ENCODE assay signal across 9 cellular contexts in the genomic region with DNA sequence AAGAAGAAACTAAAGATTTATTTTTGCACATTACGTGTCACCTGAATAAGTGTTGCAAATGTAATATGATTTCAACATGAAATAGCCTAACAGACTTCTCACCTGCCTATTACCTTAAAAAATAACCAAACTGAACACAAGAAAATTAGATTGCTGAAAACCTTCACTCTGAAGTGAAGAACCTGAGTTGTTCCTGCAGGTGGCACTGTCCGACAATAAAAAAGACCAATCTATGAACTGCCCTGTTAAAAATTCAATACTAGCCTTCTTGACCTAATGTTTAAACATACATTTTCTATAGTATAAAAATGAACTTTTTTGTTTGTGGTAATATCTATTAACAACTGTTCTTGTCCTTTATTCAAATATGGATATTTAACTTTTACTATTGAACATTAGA.
DNase-seq lines count a peak whose midpoint lies in the region; TF ChIP-seq lines count a peak whose summit lies in the region.
"Had no signal": no experiment of that assay in that cellular context is flagged by ENCODE, and none has a peak within 500 bp of the region (broad histone marks: within the 10 kb centered on the region; RNA-seq: fewer than 3 reads in every experiment).

No MANE protein-coding gene starts in this region.

- H3K79me2 ChIP-seq in SU-DHL-6 (ENCODE audit: insufficient read depth, low read length) (no peaks in the 10 kb centered on the region), trophoblast cell (ENCODE audit: control insufficient read depth, insufficient read depth, low read length, poor library complexity) (no peaks in the 10 kb centered on the region)

- H2AFZ ChIP-seq in SU-DHL-6 (ENCODE audit: low read depth, low read length, severe bottlenecking) (no peak overlapping the region), trophoblast cell (ENCODE audit: insufficient read depth, low read length, poor library complexity) (no peak overlapping the region)

- no peaks in the 10 kb centered on the region for H3F3A ChIP-seq in SU-DHL-6 (ENCODE audit: insufficient read depth)

- no peaks in the 10 kb centered on the region for H3K9me2 ChIP-seq in SU-DHL-6 (replicated peaks; ENCODE audit: insufficient read depth, low read length)

- H2AK5ac ChIP-seq in trophoblast cell (ENCODE audit: low read length), result no peak overlapping the region

- H3K27ac ChIP-seq in SU-DHL-6 (ENCODE audit: low read depth, low read length), result no peak overlapping the region
- no peak overlapping the region for H3K27ac ChIP-seq in esophagus squamous epithelium
- no peak overlapping the region for H3K27ac ChIP-seq in trophoblast cell (ENCODE audit: low read depth, low read length)

- peaks cover 0 to 7% (median 0%) of the 10 kb centered on the region in 7 donors for H3K9me3 Mint-ChIP-seq in CD14-positive monocyte
- H3K9me3 Mint-ChIP-seq: memory B cell had no signal

- H4K20me1 ChIP-seq in SU-DHL-6 (ENCODE audit: low read depth, low read length), result no peaks in the 10 kb centered on the region

- no peak overlapping the region for H4K91ac ChIP-seq in trophoblast cell (ENCODE audit: low read depth, low read length)

- no peak overlapping the region for H3K4ac ChIP-seq in trophoblast cell (ENCODE audit: low read depth, low read length)

- no peak overlapping the region for H2BK5ac ChIP-seq in trophoblast cell (ENCODE audit: low read depth, low read length, poor library complexity)

- intact Hi-C loops in CD14-positive monocyte (cut with micrococcal nuclease) (loop anchor here (5.0 kb wide), 1 partner anchor 741 kb away; no protein-coding TSS in a partner anchor), esophagus squamous epithelium (cut with DNase I) (loop anchor here (5.0 kb wide), 1 partner anchor 741 kb away; no protein-coding TSS in a partner anchor)

- H3K27me3 ChIP-seq in SU-DHL-6 (ENCODE audit: low read length), result no peaks in the 10 kb centered on the region
- H3K27me3 ChIP-seq in esophagus squamous epithelium, result no peaks in the 10 kb centered on the region
- H3K27me3 ChIP-seq in trophoblast cell (ENCODE audit: insufficient read depth, low read length), result no peaks in the 10 kb centered on the region

- H2BK120ac ChIP-seq in trophoblast cell (ENCODE audit: insufficient read depth, low read length, poor library complexity), result no peak overlapping the region

- TF ChIP-seq POLR2A in esophagus squamous epithelium (IDR thresholded peaks at IDR 0.05), result no peak

- no peak overlapping the region for H2BK12ac ChIP-seq in trophoblast cell (ENCODE audit: low read length)

- no peak overlapping the region for H3K23ac ChIP-seq in trophoblast cell (ENCODE audit: low read length)

- H4K12ac ChIP-seq in trophoblast cell (ENCODE audit: low read depth, low read length), result no peak overlapping the region

- H3K36me3 Mint-ChIP-seq in CD14-positive monocyte, result no peaks in the 10 kb centered on the region
- H3K36me3 Mint-ChIP-seq: memory B cell had no signal

- H3K4me1 ChIP-seq in esophagus squamous epithelium (no peaks in the 10 kb centered on the region), trophoblast cell (ENCODE audit: control insufficient read depth in 1 of 2, insufficient read depth in 2 of 2, low read length in 2 of 2) (no peaks in the 10 kb centered on the region)

- DNase-seq in CD14-positive monocyte (ENCODE audit: low spot score) (no peak), Kasumi-1 (lab: John Stamatoyannopoulos, UW) (peak; percentile 13 to 44), esophagus squamous epithelium (lab: John Stamatoyannopoulos, UW) (no peak), trophoblast cell (peak; percentile 12 to 69), NCI-H446 treated with DMSO at 0.1 percent for 48 hours (lab: John Stamatoyannopoulos, UW) (no peak), islet precursor cell (no peak)

- no peak overlapping the region for H4K8ac ChIP-seq in trophoblast cell (ENCODE audit: low read depth, low read length)

- no peak overlapping the region for H3K4me3 Mint-ChIP-seq in CD14-positive monocyte
- H3K4me3 Mint-ChIP-seq: memory B cell had no signal

- H3K79me1 ChIP-seq in trophoblast cell (ENCODE audit: low read length), result no peaks in the 10 kb centered on the region

- no peak overlapping the region for H3K27ac Mint-ChIP-seq in CD14-positive monocyte
- H3K27ac Mint-ChIP-seq: memory B cell had no signal

- H3K9me3 ChIP-seq in SU-DHL-6 (ENCODE audit: insufficient read depth, low read length), result no peaks in the 10 kb centered on the region
- no peaks in the 10 kb centered on the region for H3K9me3 ChIP-seq in esophagus squamous epithelium
- H3K9me3 ChIP-seq in trophoblast cell (ENCODE audit: insufficient read depth, low read depth, low read length), result no peaks in the 10 kb centered on the region

- WGBS in esophagus squamous epithelium, 2 donors, result 16 to 25% methylated on average over 2 of the region's 2 CpGs
- no CpG with 5 or more reads among the region's 2 CpGs for WGBS in trophoblast cell (ENCODE audit: extremely low coverage, insufficient coverage, insufficient read length)

- TF ChIP-seq CTCF in CD14-positive monocyte (IDR thresholded peaks at IDR 0.05) (peak; percentile 62), GM12875 (IDR thresholded peaks at IDR 0.05; ENCODE audit: borderline replicate concordance, insufficient read depth, low read depth, low read length) (peak; percentile 29; the same call in 1 of the 2 replicates), SU-DHL-6 (IDR thresholded peaks at IDR 0.05; ENCODE audit: insufficient read depth, low read length, poor library complexity, severe bottlenecking) (peak; percentile 15), esophagus squamous epithelium (IDR thresholded peaks at IDR 0.05) (peak in 5 of 6 experiments; percentile 52 to 57 (median 53))

- H3K4me2 ChIP-seq in SU-DHL-6 (ENCODE audit: low read depth, low read length, poor library complexity, severe bottlenecking) (no peak overlapping the region), trophoblast cell (ENCODE audit: low read length) (no peak overlapping the region)

- no peaks in the 10 kb centered on the region for H3K36me3 ChIP-seq in SU-DHL-6 (ENCODE audit: low read length)
- H3K36me3 ChIP-seq in esophagus squamous epithelium, result no peaks in the 10 kb centered on the region
- H3K36me3 ChIP-seq in trophoblast cell (ENCODE audit: control insufficient read depth in 1 of 2, insufficient read depth in 2 of 2, low read length in 2 of 2), result no peaks in the 10 kb centered on the region

- H3K4me3 ChIP-seq in GM12875 (ENCODE audit: low read depth, low read length) (no peak overlapping the region), SU-DHL-6 (ENCODE audit: insufficient read depth, low read length, poor library complexity, severe bottlenecking) (no peak overlapping the region), esophagus squamous epithelium (no peak overlapping the region), trophoblast cell (ENCODE audit: low read depth, low read length) (no peak overlapping the region)

- H3K9ac ChIP-seq in SU-DHL-6 (ENCODE audit: low read length) (no peak overlapping the region), trophoblast cell (ENCODE audit: low read length) (no peak overlapping the region)

- peaks cover 0 to 6% (median 2%) of the 10 kb centered on the region in 3 donors for H3K27me3 Mint-ChIP-seq in CD14-positive monocyte (ENCODE audit: low read depth in 3 of 3)
- H3K27me3 Mint-ChIP-seq: memory B cell had no signal

- H3K4me1 Mint-ChIP-seq in CD14-positive monocyte, result peaks cover 3% of the 10 kb centered on the region
- H3K4me1 Mint-ChIP-seq: memory B cell had no signal

- no peak overlapping the region for H3K18ac ChIP-seq in trophoblast cell (ENCODE audit: low read length)

- no peak overlapping the region for H3K14ac ChIP-seq in trophoblast cell (ENCODE audit: low read length)

Comparison
In these comparisons a context has a peak if more than half of its experiments do, and no peak if none do; other contexts are left out.
1. DNase-seq: peak in Kasumi-1 (2 of 2) and trophoblast cell (2 of 2); none in CD14-positive monocyte (single experiment), esophagus squamous epithelium (single experiment), NCI-H446 treated with DMSO at 0.1 percent for 48 hours (single experiment) and islet precursor cell (single experiment).
2. Peak in every context shown above with its lines, with median percentiles within 50 percentile points of each other: CTCF ChIP-seq.